In the genomic region with DNA sequence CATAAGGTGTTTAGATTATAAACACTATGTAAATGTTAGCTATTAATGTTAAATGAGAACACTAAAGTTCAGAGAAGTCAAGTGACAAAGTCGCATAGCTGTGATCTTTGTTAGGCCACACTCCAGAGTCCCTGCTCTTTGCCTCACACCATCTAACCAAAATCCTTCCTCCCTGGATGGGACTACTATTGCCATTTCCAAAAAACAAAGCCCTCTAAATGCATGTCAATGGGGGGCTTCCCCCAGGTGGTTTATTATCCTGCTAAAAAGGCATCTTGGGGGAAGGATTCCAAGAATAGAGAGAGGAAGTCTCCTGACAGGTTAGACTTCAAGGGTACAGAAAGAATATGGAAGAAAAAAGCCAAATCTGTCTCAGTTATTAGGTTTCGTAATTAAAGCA, we compare ENCODE assay signal across 20 cellular contexts. TPM values are rescaled to one million over a fixed set of nuclear protein-coding genes. Genes with fewer than 3 reads are reported as not detected.
DNase-seq lines count a peak whose midpoint lies in the region; ATAC-seq, FAIRE-seq and TF ChIP-seq lines count a peak whose summit lies in the region.
"Had no signal": no experiment of that assay in that cellular context is flagged by ENCODE, and none has a peak within 500 bp of the region (broad histone marks: within the 10 kb centered on the region; RNA-seq: fewer than 3 reads in every experiment).

No MANE protein-coding gene starts in this region.

- no peak overlapping the region for H2AK5ac ChIP-seq in H1 (ENCODE audit: low read depth, low read length)

- in situ Hi-C loops in GM13976 (cut with MboI; ENCODE audit: low sequenced_read_pairs, unreplicated experiment), result no loop called here

- no peak overlapping the region for H2BK15ac ChIP-seq in H1 (ENCODE audit: low read length)

- H3K9me3 ChIP-seq in H1 (ENCODE audit: insufficient read depth in 2 of 2, low read depth in 1 of 2, low read length in 1 of 2), result no peaks in the 10 kb centered on the region
- H3K9me3 ChIP-seq: SK-N-SH had no signal

- FAIRE-seq in H1 (lab: Jason Lieb, UNC), result peak; percentile 68

- H3K79me1 ChIP-seq in H1 (ENCODE audit: low read depth, low read length), result no peaks in the 10 kb centered on the region

- TF ChIP-seq CTCF in HL-60 (IDR thresholded peaks at IDR 0.05; ENCODE audit: insufficient read depth, low read length) (no peak), H1 (IDR thresholded peaks at IDR 0.05; ENCODE audit: control extremely low read depth in 1 of 3, insufficient read depth in 1 of 3, low read depth in 1 of 3, low read length in 3 of 3) (no peak), omental fat pad (IDR thresholded peaks at IDR 0.05) (no peak), GM13976 (IDR thresholded peaks at IDR 0.05; ENCODE audit: borderline replicate concordance, control extremely low read depth, extremely low read depth, insufficient read depth, missing control alignments) (no peak)

- no peak overlapping the region for H3K14ac ChIP-seq in H1 (ENCODE audit: insufficient read length)

- ATAC-seq in omental fat pad (ENCODE audit: low FRiP score), result no peak
- ATAC-seq: Panc1 had no signal

- H3K27ac ChIP-seq in HL-60 (replicated peaks) (peak overlapping the region; percentile 46), H1 (ENCODE audit: low read depth, low read length) (peak overlapping the region; percentile 1; the same call in 1 of the 2 replicates)

- no peaks in the 10 kb centered on the region for H4K20me1 ChIP-seq in H1 (replicated peaks in 1 of 2; ENCODE audit: control insufficient read depth in 1 of 2, insufficient read depth in 2 of 2, low read length in 2 of 2)

- H3K56ac ChIP-seq in H1 (replicated peaks; ENCODE audit: insufficient read length, low read depth, low read length), result no peak overlapping the region

- CTCF ChIA-PET in H1 (lab: Charles Lee; ENCODE audit: partially characterized antibody), result interaction anchor here (0.7 to 5.5 kb wide), 9 partner anchors 8 to 144 kb away, joined by 3 to 31 read pairs (median 5); partner anchors contain the start of genes OLFML2A and WDR38

- H3K18ac ChIP-seq in H1 (ENCODE audit: extremely low read depth, low read length), result no peak overlapping the region

- TF ChIP-seq RAD21 in H1 (IDR thresholded peaks at IDR 0.05 in 1 of 2, conservative IDR thresholded peaks at IDR 0.05 in 1 of 2; ENCODE audit: low read depth in 2 of 2, low read length in 2 of 2), result no peak

- TF ChIP-seq EP300 in H1 (IDR thresholded peaks at IDR 0.05; ENCODE audit: borderline replicate concordance in 1 of 2, low read depth in 2 of 2, low read length in 2 of 2), result peak in 1 of 2 experiments; percentile 79; a peak in 1 of 3 replicates

- no peak overlapping the region for H2BK5ac ChIP-seq in H1 (ENCODE audit: low read depth, low read length)

- no peak overlapping the region for H4K8ac ChIP-seq in H1 (ENCODE audit: extremely low read depth, insufficient read depth, low read length)

- POLR2A ChIA-PET in H1 (lab: Charles Lee; ENCODE audit: partially characterized antibody), result interaction anchor here (0.6 to 5.5 kb wide), 9 partner anchors 9 to 100 kb away, joined by 3 to 50 read pairs (median 4); partner anchors contain the start of gene NR6A1

- 0 out of 2 replicates have a peak, but pooled peaks cover 3% of the 10 kb centered on the region for H3K23me2 ChIP-seq in H1 (ENCODE audit: low read depth, low read length)

- no peak overlapping the region for H3K4ac ChIP-seq in H1 (replicated peaks; ENCODE audit: insufficient read length, low read depth, low read length)

- TF ChIP-seq POLR2A in H1 (IDR thresholded peaks at IDR 0.05; ENCODE audit: control extremely low read depth in 1 of 2, low read depth in 2 of 2, low read length in 2 of 2), result peak in 1 of 2 experiments; percentile 35; a peak in 1 of 3 replicates

- DNase-seq in HL-60 (ENCODE audit: low read depth in 1 of 2, low spot score in 1 of 2), result no peak
- peak in 1 of 2 experiments; percentile 72 for DNase-seq in H1 (ENCODE audit: low read depth in 1 of 2, low spot score in 2 of 2)
- DNase-seq in iPS-NIHi7 (ENCODE audit: extremely low spot score), result peak; percentile 54
- DNase-seq in omental fat pad (ENCODE audit: low spot score), result no peak
- no peak for DNase-seq in stimulated activated CD4-positive, alpha-beta T cell treated with anti-CD3 and anti-CD28 coated beads, Interleukin-4, amount 100 ng/mL, for 1 hour
- DNase-seq in A172 (ENCODE audit: low spot score), result no peak
- DNase-seq in GM13976 (ENCODE audit: low spot score), result no peak
- DNase-seq: CD4-positive, CD25-positive, alpha-beta regulatory T cell; GOT3; IMR-90; MV-4-11; NCI-H1105 treated with DMSO at 0.1 percent for 48 hours; NCI-H2029 treated with DMSO at 0.1 percent for 48 hours; NCI-H345; NCI-H524; NCI-H774; NK-92 treated with Interleukin-12 subunit alpha and Interleukin-12 subunit beta, amount 100 ng/mL, for 24 hours; SIG-M5; SK-N-SH had no signal

- H3K79me2 ChIP-seq in H1 (ENCODE audit: control insufficient read depth in 1 of 2, insufficient read depth in 2 of 2, low read length in 2 of 2), result peaks cover 0 to 84% of the 10 kb centered on the region in 2 experiments; a peak in 3 of 4 replicates

- H3K4me3 ChIP-seq in HL-60 (replicated peaks; ENCODE audit: insufficient read depth, low read length) (no peak overlapping the region), H1 (ENCODE audit: extremely low read depth in 1 of 4, insufficient read depth in 2 of 4, low read depth in 3 of 4, low read length in 4 of 4) (peak overlapping the region in 3 of 4 experiments; percentile 9 to 50 (median 12); a peak in 3 of 8 replicates)

- peaks cover 6 to 43% (median 27%) of the 10 kb centered on the region in 4 experiments; a peak in 5 of 7 replicates for H3K4me1 ChIP-seq in H1 (replicated peaks in 1 of 4; ENCODE audit: control insufficient read depth in 3 of 4, insufficient read depth in 4 of 4, low read length in 3 of 4)

- H3K23ac ChIP-seq in H1 (ENCODE audit: insufficient read length), result no peak overlapping the region

- H2BK12ac ChIP-seq in H1 (ENCODE audit: low read depth, low read length), result no peak overlapping the region

- H2AFZ ChIP-seq in H1 (ENCODE audit: low read length), result no peak overlapping the region

- H3K27me3 ChIP-seq in HL-60 (ENCODE audit: insufficient read depth, poor library complexity, severe bottlenecking) (no peaks in the 10 kb centered on the region), H1 (replicated peaks in 1 of 4; ENCODE audit: control insufficient read depth in 3 of 4, extremely low read depth in 1 of 4, insufficient read depth in 3 of 4, low read length in 3 of 4) (no peaks in the 10 kb centered on the region)

- WGBS in H1 (ENCODE audit: extremely low coverage in 1 of 2, insufficient coverage in 1 of 2, insufficient read length in 1 of 2, insufficient replicate concordance in 2 of 2, low coverage in 1 of 2, low lambda C conversion rate in 2 of 2, missing lambda C conversion rate in 1 of 2), 2 experiments, result 0% methylated on average over 2 of the region's 2 CpGs; no CpG with 5 or more reads in 1 of the 2 experiments

- H3K4me2 ChIP-seq in H1 (ENCODE audit: insufficient read depth in 1 of 2, low read depth in 2 of 2, low read length in 2 of 2), result peak overlapping the region; percentile 60 to 61; a peak in 3 of 4 replicates
- H3K4me2 ChIP-seq: SK-N-SH had no signal

- H4K91ac ChIP-seq in H1 (replicated peaks; ENCODE audit: insufficient read length, low read length), result no peak overlapping the region

- H2BK20ac ChIP-seq in H1 (ENCODE audit: low read length), result no peak overlapping the region

- H3K9ac ChIP-seq in H1 (replicated peaks in 1 of 4; ENCODE audit: extremely low read depth in 1 of 4, low read depth in 3 of 4, low read length in 3 of 4), result no peak overlapping the region
- H3K9ac ChIP-seq: SK-N-SH had no signal

- no peaks in the 10 kb centered on the region for H3K36me3 ChIP-seq in H1 (ENCODE audit: control insufficient read depth in 2 of 4, insufficient read depth in 4 of 4, low read length in 3 of 4)

- no peak overlapping the region for H2BK120ac ChIP-seq in H1 (replicated peaks; ENCODE audit: low read depth, low read length)

- H4K5ac ChIP-seq in H1 (ENCODE audit: insufficient read length, low read depth, low read length), result no peak overlapping the region

TF ChIP-seq in H1, 55 proteins besides CTCF, POLR2A, EP300 and RAD21 (continues in another document):
- TF ChIP-seq CHD2 (IDR thresholded peaks at IDR 0.05; ENCODE audit: low read length), result peak; percentile 58; the same call in 1 of the 2 replicates
- TF ChIP-seq TCF12 (IDR thresholded peaks at IDR 0.05; ENCODE audit: low read depth, low read length), result peak; percentile 91
- TF ChIP-seq KDM5A (IDR thresholded peaks at IDR 0.05; ENCODE audit: low read length), result no peak
- TF ChIP-seq SIN3A (conservative IDR thresholded peaks at IDR 0.05 in 1 of 2, IDR thresholded peaks at IDR 0.05 in 1 of 2; ENCODE audit: low read depth in 1 of 2, low read length in 2 of 2), result no peak
- TF ChIP-seq JUN (IDR thresholded peaks at IDR 0.05; ENCODE audit: low read depth, low read length), result no peak
- 0 out of 2 replicates have a peak, but pooled peaks have one; percentile 12 for TF ChIP-seq YY1 (IDR thresholded peaks at IDR 0.05; ENCODE audit: low read depth, low read length)
- TF ChIP-seq PHF8 (conservative IDR thresholded peaks at IDR 0.05; ENCODE audit: low read depth, low read length), result no peak

RNA-seq across cellular contexts. Expression of gene NR6A1, which starts 10.4 kb away (rescaled TPM):
- 232 and 237 TPM in 2 replicates for total RNA-seq in H1 (2021; fragmentation: NEBNext Ultra II Directional; extraction: Animal tissue kit (Norgen Biotek cat#: 25700))
- polyA plus RNA-seq in H1 (2011; rRNA removed), result 77.0 and 93.2 TPM in 2 replicates
- polyA plus RNA-seq in H1 (2011; cell fraction: cytosol; rRNA removed), result 72.8 TPM
- 59.1 TPM for polyA plus RNA-seq in H1 (2011; cell fraction: nucleus; rRNA removed)
- polyA plus RNA-seq in H1 (2012, experiment 1 of 2), result 99.2 to 116 TPM (median 108 TPM) in 4 replicates
- polyA plus RNA-seq in H1 (2012, experiment 2 of 2), result 69.6 TPM
- 88.5 TPM for polyA plus RNA-seq in H1 (2013, experiment 1 of 2)
- polyA plus RNA-seq in H1 (2013, experiment 2 of 2), result 92.9 TPM
- polyA minus RNA-seq in H1 (2011; rRNA and poly(A)+ RNA removed), result 505 and 571 TPM in 2 replicates
- 196 TPM for polyA minus RNA-seq in H1 (2011; cell fraction: cytosol; rRNA and poly(A)+ RNA removed)
- 104 TPM for polyA minus RNA-seq in H1 (2011; cell fraction: nucleus; rRNA and poly(A)+ RNA removed)
- total RNA-seq in omental fat pad, result 1 to 10 TPM in 2 of 4 donors, under 1 TPM in 2; 0.95 to 1.2 (median 1.0) TPM
- total RNA-seq in A172 (2014; rRNA removed; shearing (Covaris generic)), result 0.28 and 1.2 TPM in 2 replicates
- polyA plus RNA-seq: CD4-positive, CD25-positive, alpha-beta regulatory T cell had no signal

RNA-seq across cellular contexts. Expression of gene OLFML2A, which starts 16.2 kb away (rescaled TPM):
- 11.4 and 11.5 TPM in 2 replicates for total RNA-seq in H1 (2021; fragmentation: NEBNext Ultra II Directional; extraction: Animal tissue kit (Norgen Biotek cat#: 25700))
- 7.8 and 8.7 TPM in 2 replicates for polyA plus RNA-seq in H1 (2011; rRNA removed)
- 4.7 TPM for polyA plus RNA-seq in H1 (2011; cell fraction: cytosol; rRNA removed)
- polyA plus RNA-seq in H1 (2011; cell fraction: nucleus; rRNA removed), result 5.7 TPM
- 5.8 to 9.0 TPM (median 7.0 TPM) in 4 replicates for polyA plus RNA-seq in H1 (2012, experiment 1 of 2)
- polyA plus RNA-seq in H1 (2012, experiment 2 of 2), result 6.6 TPM
- 15.9 TPM for polyA plus RNA-seq in H1 (2013, experiment 1 of 2)
- polyA plus RNA-seq in H1 (2013, experiment 2 of 2), result 14.8 TPM
- 5.5 and 6.7 TPM in 2 replicates for polyA minus RNA-seq in H1 (2011; rRNA and poly(A)+ RNA removed)
- 14.4 TPM for polyA minus RNA-seq in H1 (2011; cell fraction: cytosol; rRNA and poly(A)+ RNA removed)
- polyA minus RNA-seq in H1 (2011; cell fraction: nucleus; rRNA and poly(A)+ RNA removed), result 5.1 TPM
- total RNA-seq in omental fat pad, result 10 to 100 TPM in 2 of 4 donors, 1 to 10 TPM in 2; 6.0 to 62.6 (median 10.8) TPM
- 12.0 and 18.0 TPM in 2 replicates for total RNA-seq in A172 (2014; rRNA removed; shearing (Covaris generic))
- total RNA-seq: CD4-positive, CD25-positive, alpha-beta regulatory T cell had no signal
- polyA plus RNA-seq: CD4-positive, CD25-positive, alpha-beta regulatory T cell had no signal

Comparison
In these comparisons a context has a peak if more than half of its experiments do, and no peak if none do; other contexts are left out.
1. RNA of gene NR6A1, which starts 10.4 kb away (total RNA-seq): 232 to 237 TPM in H1; 0.95 to 1.2 TPM in omental fat pad and 0.28 to 1.2 TPM in A172; every median in the first group is over 100 times any median in the second.